In the genomic region with DNA sequence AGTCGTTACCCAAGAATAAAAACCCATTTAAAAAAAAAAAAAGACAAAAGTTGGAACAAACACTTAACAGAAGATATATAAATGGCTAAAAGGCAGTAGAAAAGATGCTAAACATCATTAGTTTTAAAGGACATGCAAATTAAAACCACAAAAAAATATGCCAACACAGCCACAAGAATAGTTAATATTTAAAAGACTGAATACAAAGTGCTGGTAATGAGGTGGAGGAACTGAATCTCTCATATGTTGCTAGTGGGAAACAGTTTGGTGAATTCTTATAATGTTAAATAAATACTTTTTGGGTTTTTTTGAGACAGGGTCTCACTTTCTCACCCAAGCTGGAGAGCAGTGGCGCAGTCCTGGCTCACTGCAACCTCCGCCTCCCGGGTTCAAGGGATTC, we compare ENCODE assay signal across 17 cellular contexts. TPM values are rescaled to one million over a fixed set of nuclear protein-coding genes. Genes with fewer than 3 reads are reported as not detected.
DNase-seq lines count a peak whose midpoint lies in the region; ATAC-seq lines count a peak whose summit lies in the region.
"Had no signal": no experiment of that assay in that cellular context is flagged by ENCODE, and none has a peak within 500 bp of the region (broad histone marks: within the 10 kb centered on the region; RNA-seq: fewer than 3 reads in every experiment).

No MANE protein-coding gene starts in this region.

- H3K27me3 ChIP-seq in naive thymus-derived CD4-positive, alpha-beta T cell (ENCODE audit: control insufficient read depth in 2 of 2, insufficient read depth in 2 of 2, low read length in 2 of 2), result no peaks in the 10 kb centered on the region
- H3K27me3 ChIP-seq: brain microvascular endothelial cell, tibial artery had no signal

- no peaks in the 10 kb centered on the region for H3K36me3 ChIP-seq in naive thymus-derived CD4-positive, alpha-beta T cell (ENCODE audit: control insufficient read depth in 2 of 3, insufficient read depth in 3 of 3, low read length in 3 of 3)
- H3K36me3 ChIP-seq: brain microvascular endothelial cell, tibial artery had no signal

- POLR2A ChIA-PET in naive thymus-derived CD4-positive, alpha-beta T cell (lab: Charles Lee), result no interaction called here

- peaks cover 2 to 37% (median 25%) of the 10 kb centered on the region in 7 donors for H3K4me1 Mint-ChIP-seq in naive thymus-derived CD4-positive, alpha-beta T cell
- H3K4me1 Mint-ChIP-seq: nephron progenitor cell had no signal

- CTCF ChIA-PET in naive thymus-derived CD4-positive, alpha-beta T cell (lab: Charles Lee), result no interaction called here

- ATAC-seq in GM18861 (IDR thresholded peaks at IDR 0.05; ENCODE audit: unreplicated experiment), result peak; percentile 99
- peak; percentile 80 for ATAC-seq in GM21390 (IDR thresholded peaks at IDR 0.05; ENCODE audit: unreplicated experiment)
- ATAC-seq in HG02981 (IDR thresholded peaks at IDR 0.05; ENCODE audit: unreplicated experiment), result peak; percentile 97
- ATAC-seq in HG03575 (IDR thresholded peaks at IDR 0.05; ENCODE audit: extremely low read depth, insufficient number of reproducible peaks, low FRiP score, unreplicated experiment), result peak; percentile 51
- no peak for ATAC-seq in esophagus mucosa
- no peak for ATAC-seq in GM21526 (IDR thresholded peaks at IDR 0.05; ENCODE audit: low FRiP score, unreplicated experiment)
- ATAC-seq in naive thymus-derived CD4-positive, alpha-beta T cell, result no peak

- intact Hi-C loops in naive thymus-derived CD4-positive, alpha-beta T cell (cut with micrococcal nuclease), result no loop called here

- no peak overlapping the region for H3K27ac ChIP-seq in naive thymus-derived CD4-positive, alpha-beta T cell (ENCODE audit: low read depth, low read length)
- H3K27ac ChIP-seq: brain microvascular endothelial cell, tibial artery had no signal

- H3K27ac Mint-ChIP-seq in naive thymus-derived CD4-positive, alpha-beta T cell, result no peak overlapping the region

- H3K27me3 Mint-ChIP-seq in naive thymus-derived CD4-positive, alpha-beta T cell, result no peaks in the 10 kb centered on the region

- H3K36me3 Mint-ChIP-seq in naive thymus-derived CD4-positive, alpha-beta T cell, result peaks cover 0 to 10% (median 6%) of the 10 kb centered on the region in 5 donors

- DNase-seq in naive thymus-derived CD4-positive, alpha-beta T cell, result no peak
- DNase-seq in NCI-H1436 treated with DMSO at 0.1 percent for 48 hours (lab: John Stamatoyannopoulos, UW), result no peak
- DNase-seq: activated naive CD4-positive, alpha-beta T cell treated with Interleukin-2 at 50 U/mL for 16 hours; brain microvascular endothelial cell; COR-L47; NCI-H226; nephron progenitor cell; retina; SK-N-SH; stimulated activated CD8-positive, alpha-beta memory T cell treated with anti-CD3 and anti-CD28 coated beads, Interleukin-4, amount 100 ng/mL, for 48 hours; tibial artery had no signal

- no peaks in the 10 kb centered on the region for H3K4me1 ChIP-seq in naive thymus-derived CD4-positive, alpha-beta T cell (ENCODE audit: control insufficient read depth in 2 of 2, insufficient read depth in 2 of 2, low read length in 2 of 2)
- H3K4me1 ChIP-seq: tibial artery had no signal

- no peaks in the 10 kb centered on the region for H3K9me3 ChIP-seq in naive thymus-derived CD4-positive, alpha-beta T cell (ENCODE audit: control insufficient read depth in 2 of 3, low read length in 3 of 3)
- H3K9me3 ChIP-seq: SK-N-SH, tibial artery had no signal

- H3K9me3 Mint-ChIP-seq in naive thymus-derived CD4-positive, alpha-beta T cell, result peaks cover 0 to 5% (median 0%) of the 10 kb centered on the region in 11 donors
- H3K9me3 Mint-ChIP-seq: nephron progenitor cell had no signal

- H3K4me3 Mint-ChIP-seq in naive thymus-derived CD4-positive, alpha-beta T cell, result no peak overlapping the region
- H3K4me3 Mint-ChIP-seq: nephron progenitor cell had no signal

- no peak overlapping the region for H3K4me3 ChIP-seq in naive thymus-derived CD4-positive, alpha-beta T cell (ENCODE audit: low read length)
- H3K4me3 ChIP-seq: tibial artery had no signal

RNA-seq across cellular contexts. Expression of a gene that starts 10.0 kb away (rescaled TPM):
- 9.1 TPM for total RNA-seq in esophagus mucosa
- total RNA-seq in naive thymus-derived CD4-positive, alpha-beta T cell, result 10 to 100 TPM; 10.3 to 19.2 (median 12.1) TPM
- 1 to 10 TPM; 6.1 to 6.7 TPM for polyA plus RNA-seq in naive thymus-derived CD4-positive, alpha-beta T cell

RNA-seq across cellular contexts. Expression of a gene that starts 25.8 kb away (rescaled TPM):
- 65.4 TPM for total RNA-seq in esophagus mucosa
- total RNA-seq in naive thymus-derived CD4-positive, alpha-beta T cell, result 100 to 1,000 TPM; 190 to 413 (median 372) TPM
- 100 to 1,000 TPM in 1 of 2 donors, 10 to 100 TPM in 1; 86.3 to 113 TPM for polyA plus RNA-seq in naive thymus-derived CD4-positive, alpha-beta T cell

Comparison
In these comparisons a context has a peak if more than half of its experiments do, and no peak if none do; other contexts are left out.
1. ATAC-seq: peak in GM18861 (single experiment), GM21390 (single experiment), HG02981 (single experiment) and HG03575 (single experiment); none in esophagus mucosa (single experiment), GM21526 (single experiment) and naive thymus-derived CD4-positive, alpha-beta T cell (single experiment).